Comparison of ENCODE assay signal across 18 cellular contexts in genomic region chr3:177524742-177525141, GRCh38.
"Had no signal": no experiment of that assay in that cellular context is flagged by ENCODE, and none has a peak within 500 bp of the region (broad histone marks: within the 10 kb centered on the region; RNA-seq: fewer than 3 reads in every experiment).

No MANE protein-coding gene starts in this region.

- ATAC-seq: effector memory CD8-positive, alpha-beta T cell; foreskin keratinocyte; natural killer cell treated with Interleukin-12 subunit alpha and Interleukin-12 subunit beta and Interleukin-15 and Interleukin-18, amount 100 ng/mL, for 72 hours; sciatic nerve had no signal

- H3K27me3 ChIP-seq: foreskin keratinocyte, neural progenitor cell, pancreas, uterus had no signal

- H3K27me3 Mint-ChIP-seq: dendritic cell treated with granulocyte-macrophage colony-stimulating factor and Interleukin-4, amounts not matched to agents 40 ng/mL and 50 ng/mL, for 4 days; effector memory CD8-positive, alpha-beta T cell; natural killer cell treated with Interleukin-12 subunit alpha and Interleukin-12 subunit beta and Interleukin-15 and Interleukin-18, amount 100 ng/mL, for 72 hours; type B pancreatic cell had no signal

- H2AFZ ChIP-seq: neural progenitor cell had no signal

- H3K9me3 ChIP-seq: mucosa of descending colon, pancreas, prostate gland, uterus had no signal

- H3K9me3 Mint-ChIP-seq: dendritic cell treated with granulocyte-macrophage colony-stimulating factor and Interleukin-4, amounts not matched to agents 40 ng/mL and 50 ng/mL, for 4 days; effector memory CD8-positive, alpha-beta T cell had no signal

- H3K9ac ChIP-seq: neural progenitor cell had no signal

- H3K27ac ChIP-seq: foreskin keratinocyte, neural progenitor cell, uterus had no signal

- H3K27ac Mint-ChIP-seq: dendritic cell treated with granulocyte-macrophage colony-stimulating factor and Interleukin-4, amounts not matched to agents 40 ng/mL and 50 ng/mL, for 4 days; neural progenitor cell; type B pancreatic cell had no signal

- DNase-seq: cerebellar nuclear complex; effector memory CD8-positive, alpha-beta T cell; foreskin keratinocyte; hypothalamus; mammary epithelial cell; mucosa of descending colon; nucleus accumbens; pancreas; retina; stimulated activated CD4-positive, alpha-beta T cell treated with anti-CD3 and anti-CD28 coated beads, Interleukin-12 subunit alpha, Interleukin-12 subunit beta, amount 100 ng/mL, for 4 hours; stimulated activated naive CD4-positive, alpha-beta T cell; uterus had no signal

- H3K36me3 Mint-ChIP-seq: natural killer cell treated with Interleukin-12 subunit alpha and Interleukin-12 subunit beta and Interleukin-15 and Interleukin-18, amount 100 ng/mL, for 72 hours had no signal

- H3K4me3 ChIP-seq: mucosa of descending colon, neural progenitor cell, pancreas, prostate gland, uterus had no signal

- H3K4me2 ChIP-seq: neural progenitor cell had no signal

- H3K4me3 Mint-ChIP-seq: dendritic cell treated with granulocyte-macrophage colony-stimulating factor and Interleukin-4, amounts not matched to agents 40 ng/mL and 50 ng/mL, for 4 days; effector memory CD8-positive, alpha-beta T cell; natural killer cell treated with Interleukin-12 subunit alpha and Interleukin-12 subunit beta and Interleukin-15 and Interleukin-18, amount 100 ng/mL, for 72 hours; neural progenitor cell; type B pancreatic cell had no signal

- H3K4me1 ChIP-seq: neural progenitor cell, prostate gland, uterus had no signal

- H3K36me3 ChIP-seq: neural progenitor cell, pancreas, prostate gland, uterus had no signal
